27 cellular contexts compared by ENCODE assay signal in genomic region chr9:38030658-38031057, GRCh38. TPM values are rescaled to one million over a fixed set of nuclear protein-coding genes. Genes with fewer than 3 reads are reported as not detected.
DNase-seq lines count a peak whose midpoint lies in the region; ATAC-seq, FAIRE-seq and TF ChIP-seq lines count a peak whose summit lies in the region.
"Had no signal": no experiment of that assay in that cellular context is flagged by ENCODE, and none has a peak within 500 bp of the region (broad histone marks: within the 10 kb centered on the region; RNA-seq: fewer than 3 reads in every experiment).

No MANE protein-coding gene starts in this region.

- no peak for ATAC-seq in activated CD8-positive, alpha-beta T cell treated with anti-CD3 and anti-CD28 coated beads for 36 hours
- ATAC-seq in activated CD8-positive, alpha-beta T cell treated with anti-CD3 and anti-CD28 coated beads, Interleukin-2, amount 10 ng/mL, durations not matched to agents 7 days and 5 days: no peak
- ATAC-seq in K562 (no peak), GM18867 (IDR thresholded peaks at IDR 0.05; ENCODE audit: unreplicated experiment) (no peak)
- ATAC-seq: effector memory CD8-positive, alpha-beta T cell; sciatic nerve had no signal

- H3K4me2 ChIP-seq in K562 (ENCODE audit: insufficient read depth, low read length): no peak overlapping the region

- H3K9me3 ChIP-seq in K562 (replicated peaks; ENCODE audit: control insufficient read depth, insufficient read depth, low read depth, low read length) (no peaks in the 10 kb centered on the region), suprapubic skin (no peaks in the 10 kb centered on the region)
- H3K9me3 ChIP-seq: tibial nerve had no signal

- H3K27me3 ChIP-seq in K562 (ENCODE audit: control insufficient read depth in 2 of 2, insufficient read depth in 2 of 2, low read length in 2 of 2) (no peaks in the 10 kb centered on the region), kidney epithelial cell (ENCODE audit: control insufficient read depth, insufficient read depth, low read length) (no peaks in the 10 kb centered on the region), suprapubic skin (no peaks in the 10 kb centered on the region)
- H3K27me3 ChIP-seq: tibial nerve had no signal

- H3K79me2 ChIP-seq in K562 (ENCODE audit: control insufficient read depth, insufficient read depth, low read length): peaks cover 24% of the 10 kb centered on the region; the same call in 2 of the 3 replicates

- FAIRE-seq in K562 (lab: Jason Lieb, UNC): no peak

- H3K27ac Mint-ChIP-seq in activated CD8-positive, alpha-beta T cell treated with anti-CD3 and anti-CD28 coated beads for 36 hours: no peak overlapping the region
- no peak overlapping the region for H3K27ac Mint-ChIP-seq in activated CD8-positive, alpha-beta T cell treated with anti-CD3 and anti-CD28 coated beads, Interleukin-2, amount 10 ng/mL, durations not matched to agents 7 days and 5 days
- no peak overlapping the region for H3K27ac Mint-ChIP-seq in MCF 10A (ENCODE audit: low read depth, unreplicated experiment)
- H3K27ac Mint-ChIP-seq: effector memory CD8-positive, alpha-beta T cell had no signal

- H3K4me3 Mint-ChIP-seq in activated CD8-positive, alpha-beta T cell treated with anti-CD3 and anti-CD28 coated beads for 36 hours: no peak overlapping the region
- no peak overlapping the region for H3K4me3 Mint-ChIP-seq in activated CD8-positive, alpha-beta T cell treated with anti-CD3 and anti-CD28 coated beads, Interleukin-2, amount 10 ng/mL, durations not matched to agents 7 days and 5 days
- no peak overlapping the region for H3K4me3 Mint-ChIP-seq in MCF 10A (ENCODE audit: unreplicated experiment)
- H3K4me3 Mint-ChIP-seq: central memory CD8-positive, alpha-beta T cell; effector memory CD8-positive, alpha-beta T cell had no signal

- TF ChIP-seq RAD21 in K562 (CRISPR knock-in tag; conservative IDR thresholded peaks at IDR 0.05 in 1 of 2, IDR thresholded peaks at IDR 0.05 in 1 of 2): no peak

- peak; percentile 30 for TF ChIP-seq CTCF in activated CD8-positive, alpha-beta T cell treated with anti-CD3 and anti-CD28 coated beads for 36 hours (IDR thresholded peaks at IDR 0.05)
- TF ChIP-seq CTCF in K562 (IDR thresholded peaks at IDR 0.05 in 2 of 3, conservative IDR thresholded peaks at IDR 0.05 in 1 of 3; ENCODE audit: insufficient read depth in 2 of 3, low read depth in 1 of 3, low read length in 3 of 3) (no peak), kidney epithelial cell (IDR thresholded peaks at IDR 0.05; ENCODE audit: insufficient read depth, low read length, poor library complexity, severe bottlenecking) (peak; percentile 23), MCF 10A (IDR thresholded peaks at IDR 0.05; ENCODE audit: unreplicated experiment) (no peak), suprapubic skin (IDR thresholded peaks at IDR 0.05) (no peak)

- no peaks in the 10 kb centered on the region for H3K36me3 Mint-ChIP-seq in activated CD8-positive, alpha-beta T cell treated with anti-CD3 and anti-CD28 coated beads for 36 hours (ENCODE audit: low read depth)
- H3K36me3 Mint-ChIP-seq in activated CD8-positive, alpha-beta T cell treated with anti-CD3 and anti-CD28 coated beads, Interleukin-2, amount 10 ng/mL, durations not matched to agents 7 days and 5 days (ENCODE audit: low read depth): no peaks in the 10 kb centered on the region
- no peaks in the 10 kb centered on the region for H3K36me3 Mint-ChIP-seq in MCF 10A (ENCODE audit: insufficient read depth, unreplicated experiment)

- TF ChIP-seq EP300 in K562 (IDR thresholded peaks at IDR 0.05; ENCODE audit: low read length) (no peak), suprapubic skin (IDR thresholded peaks at IDR 0.05) (no peak)

- DNase-seq in activated CD8-positive, alpha-beta T cell treated with anti-CD3 and anti-CD28 coated beads for 36 hours: peak; percentile 11
- DNase-seq in activated CD8-positive, alpha-beta T cell treated with anti-CD3 and anti-CD28 coated beads, Interleukin-2, amount 10 ng/mL, durations not matched to agents 7 days and 5 days: no peak
- DNase-seq in K562 (ENCODE audit: extremely low read depth in 1 of 4, low spot score in 3 of 4) (peak in 2 of 4 experiments; percentile 48 to 50), kidney epithelial cell (ENCODE audit: low read depth) (no peak), MCF 10A (ENCODE audit: unreplicated experiment) (no peak), NCI-H82 treated with DMSO at 0.1 percent for 48 hours (lab: John Stamatoyannopoulos, UW; ENCODE audit: unreplicated experiment) (no peak), suprapubic skin (ENCODE audit: low spot score in 2 of 2) (no peak)
- DNase-seq: 8988T; activated CD4-positive, alpha-beta T cell treated with anti-CD3 and anti-CD28 coated beads, Interleukin-2, amount 50 U/mL, for 4 hours; activated naive CD4-positive, alpha-beta T cell treated with Interleukin-2 at 50 U/mL for 16 hours; activated T-cell treated with anti-CD3 and anti-CD28 coated beads for 4 hours; anterior cingulate cortex; C1 segment of cervical spinal cord; effector memory CD8-positive, alpha-beta T cell; foreskin fibroblast; GDM1; hypothalamus; islet precursor cell; KBM-7; NCI-H1092 treated with DMSO at 0.1 percent for 48 hours; NCI-H2081 treated with DMSO at 0.1 percent for 48 hours; NCI-H524; stimulated activated naive CD4-positive, alpha-beta T cell treated with Interleukin-2 at 50 U/mL for 16 hours had no signal

- H3K4me1 Mint-ChIP-seq in activated CD8-positive, alpha-beta T cell treated with anti-CD3 and anti-CD28 coated beads for 36 hours (ENCODE audit: low read depth): peaks cover 8% of the 10 kb centered on the region
- H3K4me1 Mint-ChIP-seq in activated CD8-positive, alpha-beta T cell treated with anti-CD3 and anti-CD28 coated beads, Interleukin-2, amount 10 ng/mL, durations not matched to agents 7 days and 5 days (ENCODE audit: low read depth): peaks cover 7% of the 10 kb centered on the region
- H3K4me1 Mint-ChIP-seq in MCF 10A (ENCODE audit: insufficient read depth, unreplicated experiment): peaks cover 32% of the 10 kb centered on the region
- H3K4me1 Mint-ChIP-seq: central memory CD8-positive, alpha-beta T cell had no signal

- peaks cover 17% of the 10 kb centered on the region for H4K20me1 ChIP-seq in K562 (replicated peaks; ENCODE audit: control insufficient read depth, insufficient read depth, low read length)

- POLR2A ChIA-PET in activated CD8-positive, alpha-beta T cell treated with anti-CD3 and anti-CD28 coated beads for 36 hours (lab: Charles Lee): no interaction called here
- POLR2A ChIA-PET in activated CD8-positive, alpha-beta T cell treated with anti-CD3 and anti-CD28 coated beads, Interleukin-2, amount 10 ng/mL, durations not matched to agents 7 days and 5 days (lab: Charles Lee): no interaction called here
- POLR2A ChIA-PET in K562 (lab: Yijun Ruan, JAX): interaction anchor here (0.7 to 0.8 kb wide), 2 partner anchors 13 to 90 kb away, joined by 3 read pairs; no protein-coding TSS in a partner anchor
- POLR2A ChIA-PET in MCF 10A (lab: Yijun Ruan, JAX): no interaction called here

- H3K27me3 Mint-ChIP-seq in activated CD8-positive, alpha-beta T cell treated with anti-CD3 and anti-CD28 coated beads for 36 hours: no peaks in the 10 kb centered on the region
- H3K27me3 Mint-ChIP-seq in activated CD8-positive, alpha-beta T cell treated with anti-CD3 and anti-CD28 coated beads, Interleukin-2, amount 10 ng/mL, durations not matched to agents 7 days and 5 days (ENCODE audit: low read depth): no peaks in the 10 kb centered on the region
- H3K27me3 Mint-ChIP-seq in MCF 10A (ENCODE audit: insufficient read depth, unreplicated experiment): no peaks in the 10 kb centered on the region
- H3K27me3 Mint-ChIP-seq: central memory CD8-positive, alpha-beta T cell had no signal

- H3K4me1 ChIP-seq in K562 (replicated peaks in 1 of 2; ENCODE audit: control insufficient read depth in 2 of 2, insufficient read depth in 2 of 2, low read length in 2 of 2) (peaks cover 9 to 12% of the 10 kb centered on the region in 2 experiments; a peak in 4 of 5 replicates), suprapubic skin (peaks cover 58% of the 10 kb centered on the region)

- H3K36me3 ChIP-seq in K562 (ENCODE audit: control insufficient read depth, insufficient read depth, low read length) (no peaks in the 10 kb centered on the region), kidney epithelial cell (ENCODE audit: control insufficient read depth, insufficient read depth, low read length) (no peaks in the 10 kb centered on the region), suprapubic skin (no peaks in the 10 kb centered on the region)
- H3K36me3 ChIP-seq: tibial nerve had no signal

- no peak for TF ChIP-seq POLR2A in K562 (conservative IDR thresholded peaks at IDR 0.05)
- TF ChIP-seq POLR2A in suprapubic skin (IDR thresholded peaks at IDR 0.05): no peak

- H3K9me3 Mint-ChIP-seq in activated CD8-positive, alpha-beta T cell treated with anti-CD3 and anti-CD28 coated beads for 36 hours: no peaks in the 10 kb centered on the region
- H3K9me3 Mint-ChIP-seq in activated CD8-positive, alpha-beta T cell treated with anti-CD3 and anti-CD28 coated beads, Interleukin-2, amount 10 ng/mL, durations not matched to agents 7 days and 5 days (ENCODE audit: insufficient read depth): no peaks in the 10 kb centered on the region
- no peaks in the 10 kb centered on the region for H3K9me3 Mint-ChIP-seq in MCF 10A (ENCODE audit: unreplicated experiment)
- H3K9me3 Mint-ChIP-seq: central memory CD8-positive, alpha-beta T cell; effector memory CD8-positive, alpha-beta T cell had no signal

- no peak overlapping the region for H3K27ac ChIP-seq in K562 (ENCODE audit: extremely low read depth, low read depth, low read length)
- H3K27ac ChIP-seq in suprapubic skin: no peak overlapping the region

- H3K9ac ChIP-seq in K562 (ENCODE audit: insufficient read depth in 1 of 2, low read depth in 2 of 2, low read length in 2 of 2): no peak overlapping the region

- no peak overlapping the region for H2AFZ ChIP-seq in K562 (ENCODE audit: low read depth, low read length)

- BruUV-seq in K562 (replicated peaks; lab: Mats Ljungman, UMichigan) (no TSS peak), MCF 10A (replicated peaks; lab: Mats Ljungman, UMichigan) (no TSS peak)

- H3K9me1 ChIP-seq in K562 (ENCODE audit: control insufficient read depth, insufficient read depth, low read length): peaks cover 3% of the 10 kb centered on the region

- H3K4me3 ChIP-seq in K562 (no peak overlapping the region), kidney epithelial cell (ENCODE audit: low read depth, low read length) (no peak overlapping the region), suprapubic skin (no peak overlapping the region)
- H3K4me3 ChIP-seq: tibial nerve had no signal

- CTCF ChIA-PET in activated CD8-positive, alpha-beta T cell treated with anti-CD3 and anti-CD28 coated beads for 36 hours (lab: Charles Lee): interaction anchor here (0.9 to 3.1 kb wide), 5 partner anchors 15 to 142 kb away, joined by 3 to 8 read pairs (median 3); no protein-coding TSS in a partner anchor
- CTCF ChIA-PET in activated CD8-positive, alpha-beta T cell treated with anti-CD3 and anti-CD28 coated beads, Interleukin-2, amount 10 ng/mL, durations not matched to agents 7 days and 5 days (lab: Charles Lee): interaction anchor here (0.8 to 1.0 kb wide), 3 partner anchors 22 to 117 kb away, joined by 3 read pairs; no protein-coding TSS in a partner anchor
- CTCF ChIA-PET in K562 (lab: Yijun Ruan, JAX; ENCODE audit: low intra/inter-chr PET ratio) (interaction anchor here (0.7 kb wide), 1 partner anchor 126 kb away, joined by 3 read pairs; no protein-coding TSS in a partner anchor), MCF 10A (lab: Yijun Ruan, JAX) (interaction anchor here (0.6 to 0.9 kb wide), 5 partner anchors 20 to 282 kb away, joined by 3 to 4 read pairs (median 3); no protein-coding TSS in a partner anchor)

- intact Hi-C loops in activated CD8-positive, alpha-beta T cell treated with anti-CD3 and anti-CD28 coated beads for 36 hours (cut with micrococcal nuclease): no loop called here
- intact Hi-C loops in K562 (cut with micrococcal nuclease): no loop called here
- intact Hi-C loops in MCF 10A (cut with micrococcal nuclease): no loop called here

- 75% methylated on average over 3 of the region's 3 CpGs for WGBS in K562 (ENCODE audit: insufficient coverage, low coverage, missing lambda C conversion rate)
- 94% methylated on average over 3 of the region's 3 CpGs for whole genome bisulfite sequencing in suprapubic skin

- in situ Hi-C loops in K562 (cut with MboI): no loop called here

RNA-seq across cellular contexts. Expression of gene SHB, which starts 38.4 kb away (rescaled TPM):
- 1 to 10 TPM; 2.8 to 3.2 TPM for total RNA-seq in activated CD8-positive, alpha-beta T cell treated with anti-CD3 and anti-CD28 coated beads for 36 hours
- total RNA-seq in activated CD8-positive, alpha-beta T cell treated with anti-CD3 and anti-CD28 coated beads, Interleukin-2, amount 10 ng/mL, durations not matched to agents 7 days and 5 days: under 1 TPM; 0.57 to 0.58 TPM
- total RNA-seq in K562 (2011; cell fraction: chromatin; rRNA removed; ENCODE audit: low replicate concordance): 6.5 and 13.7 TPM in 2 replicates
- total RNA-seq in K562 (2011; cell fraction: nucleolus; rRNA removed): 10.4 and 10.7 TPM in 2 replicates
- 6.3 and 8.7 TPM in 2 replicates for total RNA-seq in K562 (2011; cell fraction: nucleoplasm; rRNA removed)
- total RNA-seq in K562 (2014; rRNA removed) (11.7 and 12.8 TPM in 2 replicates), K562 (2014; rRNA removed; fragmentation: Illumina TruSeq; extraction: Trizol) (3.8 and 4.0 TPM in 2 replicates), K562 (2015; rRNA removed; fragmentation: Illumina TruSeq; extraction: Trizol) (5.1 and 5.3 TPM in 2 replicates), K562 (2021) (15.4 and 16.0 TPM in 2 replicates), kidney epithelial cell (39.1 and 42.2 TPM in 2 replicates), MCF 10A (2022) (22.3 and 29.6 TPM in 2 replicates), suprapubic skin (10 to 100 TPM; 12.3 to 22.9 (median 16.3) TPM)
- polyA plus RNA-seq in K562 (2011; rRNA removed) (3.4 and 5.1 TPM in 2 replicates), K562 (2014; fragmentation: Illumina TruSeq; extraction: Trizol) (9.6 TPM in 2 replicates), K562 (2014; fragmentation: Nextera tagmentation; extraction: Ambion mirVana) (1 to 10 TPM in 1 of 2 experiments, under 1 TPM in 1; 0.78 to 1.0 TPM), K562 (2014; rRNA removed) (6.0 and 7.5 TPM in 2 replicates)
- 4.1 and 8.5 TPM in 2 replicates for polyA plus RNA-seq in K562 (2011; cell fraction: cytosol; rRNA removed)
- 4.9 and 8.5 TPM in 2 replicates for polyA plus RNA-seq in K562 (2011; cell fraction: nucleus; rRNA removed)
- polyA plus RNA-seq in K562 (2012): 8.2 and 8.9 TPM in 2 replicates
- 4.6 and 5.7 TPM in 2 replicates for polyA minus RNA-seq in K562 (2011; rRNA and poly(A)+ RNA removed)
- 7.4 and 12.6 TPM in 2 replicates for polyA minus RNA-seq in K562 (2011; cell fraction: cytosol; rRNA and poly(A)+ RNA removed)
- polyA minus RNA-seq in K562 (2011; cell fraction: nucleus; rRNA and poly(A)+ RNA removed): 6.3 and 6.4 TPM in 2 replicates

Comparison
In these comparisons a context has a peak if more than half of its experiments do, and no peak if none do; other contexts are left out.
1. CTCF ChIP-seq: peak in activated CD8-positive, alpha-beta T cell treated with anti-CD3 and anti-CD28 coated beads for 36 hours (single experiment) and kidney epithelial cell (single experiment); none in K562 (0 of 3), MCF 10A (single experiment) and suprapubic skin (0 of 2).